ENCODE assay signal across 25 cellular contexts in the genomic region with DNA sequence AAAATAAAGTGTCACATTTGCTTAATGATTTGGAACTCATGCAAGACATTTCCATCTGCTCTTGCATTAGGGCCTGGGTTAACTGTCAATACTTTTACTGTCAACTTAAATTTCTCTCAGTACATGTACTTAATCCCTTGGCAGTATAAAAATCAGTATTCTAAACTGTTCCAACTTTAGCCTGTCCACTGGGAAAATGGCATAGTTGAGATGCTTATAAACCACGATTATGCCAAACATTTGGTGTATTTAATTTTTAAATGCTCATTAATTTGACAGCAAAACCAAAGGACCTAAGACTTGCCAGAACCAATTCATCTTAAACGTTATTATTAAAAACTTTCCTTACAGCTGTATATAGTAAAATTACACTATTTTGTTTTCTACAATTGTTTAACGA.
DNase-seq lines count a peak whose midpoint lies in the region; ATAC-seq and TF ChIP-seq lines count a peak whose summit lies in the region.
"Had no signal": no experiment of that assay in that cellular context is flagged by ENCODE, and none has a peak within 500 bp of the region (broad histone marks: within the 10 kb centered on the region; RNA-seq: fewer than 3 reads in every experiment).

No MANE protein-coding gene starts in this region.

- no peak for TF ChIP-seq CTCF in AG10803 (conservative IDR thresholded peaks at IDR 0.05; ENCODE audit: low read length)
- TF ChIP-seq CTCF in choroid plexus epithelial cell (conservative IDR thresholded peaks at IDR 0.05; ENCODE audit: low read depth, low read length), result no peak
- TF ChIP-seq CTCF in spleen (IDR thresholded peaks at IDR 0.05 in 8 of 11, conservative IDR thresholded peaks at IDR 0.05 in 3 of 11), result no peak

- peaks cover 0 to 31% (median 7%) of the 10 kb centered on the region in 6 donors for H3K36me3 ChIP-seq in spleen
- H3K36me3 ChIP-seq: lower lobe of right lung, right lobe of liver had no signal

- no peak overlapping the region for H3K27ac ChIP-seq in spleen
- H3K27ac ChIP-seq: lower lobe of right lung, right lobe of liver, thoracic aorta had no signal

- no peaks in the 10 kb centered on the region for H3K27me3 Mint-ChIP-seq in activated naive CD4-positive, alpha-beta T cell treated with anti-CD3 and anti-CD28 coated beads, Interleukin-2, amount 10 ng/mL, durations not matched to agents 7 days and 5 days
- H3K27me3 Mint-ChIP-seq: activated CD8-positive, alpha-beta T cell treated with anti-CD3 and anti-CD28 coated beads for 36 hours; activated T-cell treated with anti-CD3 and anti-CD28 coated beads, Interleukin-2, amount 50 U/mL, for 24 hours; naive B cell; stimulated activated naive B cell treated with anti-CD40 and anti-IgM and Interleukin-4, amounts not matched to agents 10 μg/mL and 1 μg/mL and 100 μg/mL, for 72 hours had no signal

- no peak overlapping the region for H3K27ac Mint-ChIP-seq in activated naive CD4-positive, alpha-beta T cell treated with anti-CD3 and anti-CD28 coated beads, Interleukin-2, amount 10 ng/mL, durations not matched to agents 7 days and 5 days
- H3K27ac Mint-ChIP-seq: activated CD8-positive, alpha-beta T cell treated with anti-CD3 and anti-CD28 coated beads for 36 hours; activated naive CD4-positive, alpha-beta T cell treated with anti-CD3 and anti-CD28 coated beads for 36 hours; activated T-cell treated with anti-CD3 and anti-CD28 coated beads, Interleukin-2, amount 50 U/mL, for 24 hours; CD8-positive, alpha-beta T cell; naive B cell; stimulated activated naive B cell treated with anti-CD40 and anti-IgM and Interleukin-4, amounts not matched to agents 10 μg/mL and 1 μg/mL and 100 μg/mL, for 72 hours had no signal

- H3K4me3 Mint-ChIP-seq in activated naive CD4-positive, alpha-beta T cell treated with anti-CD3 and anti-CD28 coated beads, Interleukin-2, amount 10 ng/mL, durations not matched to agents 7 days and 5 days, result no peak overlapping the region
- H3K4me3 Mint-ChIP-seq: activated CD8-positive, alpha-beta T cell treated with anti-CD3 and anti-CD28 coated beads for 36 hours; activated naive CD4-positive, alpha-beta T cell treated with anti-CD3 and anti-CD28 coated beads for 36 hours; activated T-cell treated with anti-CD3 and anti-CD28 coated beads, Interleukin-2, amount 50 U/mL, for 24 hours; CD8-positive, alpha-beta T cell; naive B cell; stimulated activated naive B cell treated with anti-CD40 and anti-IgM and Interleukin-4, amounts not matched to agents 10 μg/mL and 1 μg/mL and 100 μg/mL, for 72 hours had no signal

- no peak for ATAC-seq in HG02852 (IDR thresholded peaks at IDR 0.05; ENCODE audit: unreplicated experiment)
- ATAC-seq: activated CD8-positive, alpha-beta T cell treated with anti-CD3 and anti-CD28 coated beads for 36 hours; CD8-positive, alpha-beta T cell; lower lobe of right lung; right lobe of liver; stimulated activated naive B cell treated with anti-CD40 and anti-IgM and Interleukin-4, amounts not matched to agents 10 μg/mL and 1 μg/mL and 100 μg/mL, for 72 hours had no signal

- CTCF ChIA-PET in activated naive CD4-positive, alpha-beta T cell treated with anti-CD3 and anti-CD28 coated beads, Interleukin-2, amount 10 ng/mL, durations not matched to agents 7 days and 5 days (lab: Charles Lee), result no interaction called here

- no peaks in the 10 kb centered on the region for H3K27me3 ChIP-seq in spleen (replicated peaks in 1 of 7)
- H3K27me3 ChIP-seq: right lobe of liver had no signal

- no peak for TF ChIP-seq POLR2A in spleen (IDR thresholded peaks at IDR 0.05)

- WGBS in spleen, 5 donors, result 69 to 89% (median 74%) methylated on average over 3 of the region's 3 CpGs

- H3K4me1 ChIP-seq in spleen, result no peaks in the 10 kb centered on the region
- H3K4me1 ChIP-seq: right lobe of liver had no signal

- H3K9me3 ChIP-seq in spleen, result peaks cover 0 to 7% (median 2%) of the 10 kb centered on the region in 8 donors
- H3K9me3 ChIP-seq: lower lobe of right lung, right lobe of liver, thoracic aorta had no signal

- H3K9me3 Mint-ChIP-seq in activated naive CD4-positive, alpha-beta T cell treated with anti-CD3 and anti-CD28 coated beads, Interleukin-2, amount 10 ng/mL, durations not matched to agents 7 days and 5 days, result no peaks in the 10 kb centered on the region
- H3K9me3 Mint-ChIP-seq: activated CD8-positive, alpha-beta T cell treated with anti-CD3 and anti-CD28 coated beads for 36 hours; activated T-cell treated with anti-CD3 and anti-CD28 coated beads, Interleukin-2, amount 50 U/mL, for 24 hours; CD8-positive, alpha-beta T cell had no signal

- H3K4me3 ChIP-seq in AG10803 (ENCODE audit: low read length), result no peak overlapping the region
- no peak overlapping the region for H3K4me3 ChIP-seq in choroid plexus epithelial cell (ENCODE audit: low read depth, low read length)
- peak overlapping the region in 1 of 8 donors; percentile 6 for H3K4me3 ChIP-seq in spleen
- H3K4me3 ChIP-seq: lower lobe of right lung, right lobe of liver, thoracic aorta had no signal

- peaks cover 2% of the 10 kb centered on the region for H3K4me1 Mint-ChIP-seq in activated naive CD4-positive, alpha-beta T cell treated with anti-CD3 and anti-CD28 coated beads, Interleukin-2, amount 10 ng/mL, durations not matched to agents 7 days and 5 days

- peaks cover 15% of the 10 kb centered on the region for H3K36me3 Mint-ChIP-seq in activated naive CD4-positive, alpha-beta T cell treated with anti-CD3 and anti-CD28 coated beads, Interleukin-2, amount 10 ng/mL, durations not matched to agents 7 days and 5 days

- intact Hi-C loops in spleen (cut with DNase I; ENCODE audit: low total_unique reads), result no loop called here

- peak; percentile 78 for DNase-seq in AG10803 (ENCODE audit: low read depth)
- DNase-seq in NCI-H1694 (lab: John Stamatoyannopoulos, UW), result peak; percentile 20
- peak; percentile 60 for DNase-seq in choroid plexus epithelial cell (ENCODE audit: low read depth)
- DNase-seq in myocyte (ENCODE audit: low read depth), result peak; percentile 36
- no peak for DNase-seq in spleen
- no peak for DNase-seq in activated naive CD4-positive, alpha-beta T cell treated with anti-CD3 and anti-CD28 coated beads, Interleukin-2, amount 10 ng/mL, durations not matched to agents 7 days and 5 days
- no peak for DNase-seq in activated CD8-positive, alpha-beta memory T cell treated with anti-CD3 and anti-CD28 coated beads, Interleukin-2, amount 50 U/mL, for 48 hours
- DNase-seq: activated CD4-positive, CD25-positive, alpha-beta regulatory T cell; activated CD8-positive, alpha-beta T cell treated with anti-CD3 and anti-CD28 coated beads for 36 hours; activated naive CD4-positive, alpha-beta T cell treated with anti-CD3 and anti-CD28 coated beads for 36 hours; activated T-cell treated with anti-CD3 and anti-CD28 coated beads, Interleukin-2, amount 50 U/mL, for 24 hours; aorta; CD8-positive, alpha-beta T cell; HCEC 1CT; hippocampal formation; KG1; lower lobe of right lung; naive B cell; NCI-H2227 treated with DMSO at 0.1 percent for 48 hours; NK-92 treated with Interleukin-12 subunit alpha and Interleukin-12 subunit beta, amount 100 ng/mL, for 24 hours; right lobe of liver; stimulated activated naive B cell treated with anti-CD40 and anti-IgM and Interleukin-4, amounts not matched to agents 10 μg/mL and 1 μg/mL and 100 μg/mL, for 72 hours; T1000 had no signal

Comparison
In these comparisons a context has a peak if more than half of its experiments do, and no peak if none do; other contexts are left out.
1. DNase-seq: peak in AG10803 (single experiment), NCI-H1694 (single experiment), choroid plexus epithelial cell (single experiment) and myocyte (single experiment); none in spleen (single experiment), activated naive CD4-positive, alpha-beta T cell treated with anti-CD3 and anti-CD28 coated beads, Interleukin-2, amount 10 ng/mL, durations not matched to agents 7 days and 5 days (single experiment) and activated CD8-positive, alpha-beta memory T cell treated with anti-CD3 and anti-CD28 coated beads, Interleukin-2, amount 50 U/mL, for 48 hours (single experiment).